Comparison of ENCODE assay signal across 9 cellular contexts in genomic region chr12:116276433-116277216, GRCh38. TPM values are rescaled to one million over a fixed set of nuclear protein-coding genes. Genes with fewer than 3 reads are reported as not detected.
DNase-seq lines count a peak whose midpoint lies in the region; ATAC-seq, FAIRE-seq and TF ChIP-seq lines count a peak whose summit lies in the region.
"Had no signal": no experiment of that assay in that cellular context is flagged by ENCODE, and none has a peak within 500 bp of the region (broad histone marks: within the 10 kb centered on the region; RNA-seq: fewer than 3 reads in every experiment).

No MANE protein-coding gene starts in this region.

- peak; percentile 17 for ATAC-seq in HG02943 (IDR thresholded peaks at IDR 0.05; ENCODE audit: low read depth, unreplicated experiment)

- H3K9me3 ChIP-seq in kidney (ENCODE audit: control insufficient read depth in 1 of 2, low read length in 2 of 2) = no peaks in the 10 kb centered on the region

- FAIRE-seq in kidney (lab: Jason Lieb, UNC) = no peak
- FAIRE-seq: A204.1 had no signal

- H3K36me3 ChIP-seq in kidney (ENCODE audit: control insufficient read depth in 1 of 2, insufficient read depth in 2 of 2, low read length in 2 of 2) = no peaks in the 10 kb centered on the region

- peak; percentile 90 for DNase-seq in DMS53 (lab: John Stamatoyannopoulos, UW)
- DNase-seq in DMS53 treated with DMSO at 0.1 percent for 48 hours (lab: John Stamatoyannopoulos, UW; ENCODE audit: unreplicated experiment) = no peak
- peak; percentile 64 for DNase-seq in NCI-H2107 treated with DMSO at 0.1 percent for 48 hours (lab: John Stamatoyannopoulos, UW; ENCODE audit: unreplicated experiment)
- peak; percentile 58 for DNase-seq in activated CD4-positive, alpha-beta T cell treated with anti-CD3 and anti-CD28 coated beads for 1 hour
- DNase-seq in cerebellum (ENCODE audit: low spot score) = peak; percentile 63
- peak; percentile 89 for DNase-seq in kidney
- peak; percentile 34 to 52 for DNase-seq in stimulated activated CD4-positive, alpha-beta T cell treated with anti-CD3 and anti-CD28 coated beads, Interleukin-15, amount 100 ng/mL, for 1 hour (ENCODE audit: low read depth in 1 of 2, low spot score in 1 of 2)

- H3K4me1 ChIP-seq in kidney (ENCODE audit: control insufficient read depth in 1 of 2, insufficient read depth in 1 of 2, low read depth in 1 of 2, low read length in 2 of 2) = peaks cover 6 to 14% of the 10 kb centered on the region in 2 donors

- peak overlapping the region; percentile 74 to 87 for H3K9ac ChIP-seq in kidney (ENCODE audit: low read length in 2 of 2)

- intact Hi-C loops in kidney (cut with DNase I) = loop anchor here (10.0 kb wide), 1 partner anchor 328 kb away; no protein-coding TSS in a partner anchor

- TF ChIP-seq CTCF in kidney (IDR thresholded peaks at IDR 0.05; ENCODE audit: borderline replicate concordance, extremely low read depth, insufficient read depth) = no peak

- H3K4me3 ChIP-seq in kidney (ENCODE audit: low read length in 2 of 2) = peak overlapping the region; percentile 77 to 88

- peak overlapping the region; percentile 80 to 81 for H3K27ac ChIP-seq in kidney (ENCODE audit: low read depth in 2 of 2, low read length in 2 of 2)

RNA-seq across cellular contexts. Expression of gene MED13L, which starts 0.9 kb away (rescaled TPM):
- total RNA-seq in cerebellum (184 TPM), kidney (153 TPM)
- polyA plus RNA-seq in kidney (ENCODE audit: insufficient read depth, low read depth, low replicate concordance) = 7.1 TPM
